ENCODE assay signal across 1 cellular context in the genomic region with DNA sequence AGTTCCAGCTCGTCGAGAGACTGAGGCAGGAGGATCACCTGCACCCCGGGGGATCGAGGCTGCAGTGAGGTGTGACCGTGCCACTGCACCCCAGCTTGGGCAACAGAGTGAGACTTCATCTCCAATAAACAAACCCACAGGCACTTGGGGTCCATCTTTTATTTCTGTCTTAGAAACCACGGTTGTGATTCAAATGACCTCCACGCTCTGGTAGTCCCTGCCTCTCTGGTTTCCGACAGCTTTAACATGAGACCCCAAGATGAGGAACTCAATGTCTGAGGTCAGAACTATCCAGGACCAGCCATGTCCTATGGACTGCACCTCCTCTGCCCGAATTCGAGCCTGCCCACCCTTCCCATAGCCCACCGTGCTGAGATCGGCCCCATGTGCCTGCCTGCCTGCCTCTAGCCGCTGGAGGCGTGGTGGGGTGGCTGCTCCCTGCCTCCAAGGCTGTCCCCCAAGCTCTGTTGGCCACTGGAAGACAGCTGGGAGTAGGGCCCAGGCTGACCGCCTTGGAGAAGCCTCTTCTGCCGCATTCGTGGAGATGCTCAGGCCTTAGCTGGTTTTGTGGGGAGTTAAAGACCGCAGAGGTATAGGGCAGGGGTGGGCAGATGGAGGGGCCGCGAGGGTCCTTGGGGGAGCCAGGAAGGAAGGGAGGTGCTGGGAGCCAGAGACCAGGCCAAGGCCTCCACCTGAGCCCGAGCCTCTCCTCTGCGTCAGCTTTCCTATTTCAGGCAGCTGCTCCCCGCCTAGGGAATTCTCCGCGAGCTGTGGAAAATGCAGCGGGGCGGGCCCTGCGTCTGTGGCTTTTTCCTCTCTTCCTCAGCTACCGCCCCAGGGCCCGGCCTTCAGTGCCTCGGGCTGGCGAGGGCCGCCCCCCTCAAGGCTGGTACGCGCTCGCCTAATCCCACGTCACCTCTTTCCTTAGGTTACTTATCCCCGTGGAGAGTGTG.
TF ChIP-seq lines count a peak whose summit lies in the region.

No MANE protein-coding gene starts in this region.

TF ChIP-seq in H1, 55 proteins besides CTCF, POLR2A, EP300 and RAD21:
- TF ChIP-seq NANOG (IDR thresholded peaks at IDR 0.05; ENCODE audit: insufficient read depth, low read depth, low read length, poor library complexity, severe bottlenecking) (no peak), RFX5 (IDR thresholded peaks at IDR 0.05; ENCODE audit: borderline replicate concordance, low read depth, low read length) (no peak), CHD2 (IDR thresholded peaks at IDR 0.05; ENCODE audit: low read length) (no peak), TEAD4 (IDR thresholded peaks at IDR 0.05; ENCODE audit: low read depth, low read length) (no peak), CHD1 (IDR thresholded peaks at IDR 0.05; ENCODE audit: low read depth, low read length) (no peak), CTBP2 (IDR thresholded peaks at IDR 0.05; ENCODE audit: borderline replicate concordance, insufficient read depth, insufficient read length, low read length) (no peak), RNF2 (IDR thresholded peaks at IDR 0.05; ENCODE audit: borderline replicate concordance, low read depth, low read length, missing control alignments, poor library complexity, severe bottlenecking) (no peak), NRF1 (IDR thresholded peaks at IDR 0.05; ENCODE audit: low read depth, low read length) (no peak), POLR2AphosphoS5 (IDR thresholded peaks at IDR 0.05; ENCODE audit: low read depth, low read length) (no peak), BCL11A (IDR thresholded peaks at IDR 0.05; ENCODE audit: low read depth in 2 of 2, low read length in 2 of 2) (no peak), TCF12 (IDR thresholded peaks at IDR 0.05; ENCODE audit: low read depth, low read length) (no peak), GABPA (IDR thresholded peaks at IDR 0.05; ENCODE audit: borderline replicate concordance, insufficient read depth, low read length) (no peak), ZNF274 (IDR thresholded peaks at IDR 0.05; ENCODE audit: borderline replicate concordance, extremely low read depth, low read length) (no peak), TAF1 (IDR thresholded peaks at IDR 0.05; ENCODE audit: low read depth, low read length) (no peak), SP1 (IDR thresholded peaks at IDR 0.05; ENCODE audit: low read depth, low read length) (no peak), CEBPB (IDR thresholded peaks at IDR 0.05; ENCODE audit: low read depth, low read length) (no peak), HDAC6 (IDR thresholded peaks at IDR 0.05; ENCODE audit: low read depth, low read length) (no peak)
- TF ChIP-seq, protein P1, sequence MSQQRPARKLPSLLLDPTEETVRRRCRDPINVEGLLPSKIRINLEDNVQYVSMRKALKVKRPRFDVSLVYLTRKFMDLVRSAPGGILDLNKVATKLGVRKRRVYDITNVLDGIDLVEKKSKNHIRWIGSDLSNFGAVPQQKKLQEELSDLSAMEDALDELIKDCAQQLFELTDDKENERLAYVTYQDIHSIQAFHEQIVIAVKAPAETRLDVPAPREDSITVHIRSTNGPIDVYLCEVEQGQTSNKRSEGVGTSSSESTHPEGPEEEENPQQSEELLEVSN (IDR thresholded peaks at IDR 0.05), result no peak
